In genomic region chr2:226215902-226216503, GRCh38 we compare ENCODE assay signal across 8 cellular contexts.
DNase-seq lines count a peak whose midpoint lies in the region; ATAC-seq and TF ChIP-seq lines count a peak whose summit lies in the region.

No MANE protein-coding gene starts in this region.

- no peaks in the 10 kb centered on the region for H3K36me3 Mint-ChIP-seq in GM23338 (ENCODE audit: low read depth)

- H3K4me3 Mint-ChIP-seq in GM23338, result no peak overlapping the region

- H4K20me1 ChIP-seq in GM23338 (replicated peaks; ENCODE audit: insufficient read depth) (no peaks in the 10 kb centered on the region), Karpas-422 (ENCODE audit: insufficient read depth, low read depth, low read length) (no peaks in the 10 kb centered on the region)

- H3K79me2 ChIP-seq in GM23338 (replicated peaks; ENCODE audit: insufficient read depth) (no peaks in the 10 kb centered on the region), Karpas-422 (ENCODE audit: low read length) (no peaks in the 10 kb centered on the region)

- no peaks in the 10 kb centered on the region for H3K9me3 Mint-ChIP-seq in GM23338

- H3K27me3 ChIP-seq in GM06990 (replicated peaks; ENCODE audit: control insufficient read depth, insufficient read depth, low read length) (no peaks in the 10 kb centered on the region), GM23338 (ENCODE audit: insufficient read depth) (no peaks in the 10 kb centered on the region), Karpas-422 (ENCODE audit: low read length) (no peaks in the 10 kb centered on the region)

- H3K4me1 Mint-ChIP-seq in GM23338, result peaks cover 5% of the 10 kb centered on the region; the same call in 2 of the 3 replicates

- no peak overlapping the region for H3K27ac ChIP-seq in GM23338 (ENCODE audit: low read depth)
- no peak overlapping the region for H3K27ac ChIP-seq in Karpas-422 (ENCODE audit: low read length)

- no peaks in the 10 kb centered on the region for H3F3A ChIP-seq in GM23338 (replicated peaks; ENCODE audit: low read depth)

- no peak overlapping the region for H2AFZ ChIP-seq in GM23338
- no peak overlapping the region for H2AFZ ChIP-seq in Karpas-422 (ENCODE audit: low read length)

- ATAC-seq in GM23338, result peak; percentile 100

- H3K9me2 ChIP-seq in GM23338 (ENCODE audit: insufficient read depth), result no peaks in the 10 kb centered on the region
- H3K9me2 ChIP-seq in Karpas-422 (replicated peaks; ENCODE audit: insufficient read depth, low read length), result no peaks in the 10 kb centered on the region

- H3K4me1 ChIP-seq in GM23338 (ENCODE audit: insufficient read depth) (no peaks in the 10 kb centered on the region), Karpas-422 (ENCODE audit: low read length) (no peaks in the 10 kb centered on the region)

- H3K36me3 ChIP-seq in GM06990 (ENCODE audit: control insufficient read depth, insufficient read depth, low read length) (no peaks in the 10 kb centered on the region), GM23338 (ENCODE audit: insufficient read depth) (no peaks in the 10 kb centered on the region), Karpas-422 (ENCODE audit: insufficient read depth, low read length) (no peaks in the 10 kb centered on the region)

- DNase-seq in GM06990 (ENCODE audit: extremely low read depth, insufficient read length) (no peak), GM23338 (ENCODE audit: low spot score) (peak; percentile 90), Karpas-422 (peak; percentile 85), T follicular helper cell (ENCODE audit: low read depth) (peak; percentile 24), amniotic stem cell (lab: John Stamatoyannopoulos, UW) (peak; percentile 17), inferior parietal cortex (ENCODE audit: extremely low spot score) (peak; percentile 56), NK-92 (lab: John Stamatoyannopoulos, UW; ENCODE audit: unreplicated experiment) (no peak)
- peak; percentile 70 for DNase-seq in stimulated activated CD4-positive, alpha-beta T cell treated with anti-CD3 and anti-CD28 coated beads, Interleukin-4, amount 100 ng/mL, for 24 hours

- H3K4me3 ChIP-seq in GM06990 (replicated peaks; ENCODE audit: low read depth, low read length), result no peak overlapping the region
- H3K4me3 ChIP-seq in GM23338, result no peak overlapping the region
- no peak overlapping the region for H3K4me3 ChIP-seq in Karpas-422 (ENCODE audit: low read length)

- no peaks in the 10 kb centered on the region for H3K27me3 Mint-ChIP-seq in GM23338 (ENCODE audit: insufficient read depth, low read depth, poor library complexity)

- H3K4me2 ChIP-seq in GM23338 (no peak overlapping the region), Karpas-422 (ENCODE audit: low read depth, low read length, poor library complexity, severe bottlenecking) (no peak overlapping the region)

- TF ChIP-seq CTCF in GM06990 (IDR thresholded peaks at IDR 0.05; ENCODE audit: insufficient read depth, low read length, poor library complexity, severe bottlenecking) (peak; percentile 74), GM23338 (conservative IDR thresholded peaks at IDR 0.05; ENCODE audit: low read depth in 2 of 2) (peak; percentile 95 to 96)

- no peak overlapping the region for H3K27ac Mint-ChIP-seq in GM23338

- H3K9ac ChIP-seq in Karpas-422 (ENCODE audit: low read length), result no peak overlapping the region

- no peaks in the 10 kb centered on the region for H3K9me3 ChIP-seq in Karpas-422 (ENCODE audit: low read length)

TF ChIP-seq in GM23338, 12 proteins besides CTCF, POLR2A, EP300 and RAD21 (continues in another document):
- TF ChIP-seq EZH2 (IDR thresholded peaks at IDR 0.05; ENCODE audit: low read depth, unreplicated experiment) (no peak), ZNF114 (CRISPR knock-in tag; IDR thresholded peaks at IDR 0.05) (no peak), ETS1 (IDR thresholded peaks at IDR 0.05) (no peak), ZNF331 (CRISPR knock-in tag; IDR thresholded peaks at IDR 0.05; ENCODE audit: low read depth) (no peak), EZH2phosphoT487 (IDR thresholded peaks at IDR 0.05; ENCODE audit: unreplicated experiment) (no peak), STAT1 (IDR thresholded peaks at IDR 0.05; ENCODE audit: unreplicated experiment) (no peak), JUNB (IDR thresholded peaks at IDR 0.05; ENCODE audit: unreplicated experiment) (no peak), NANOG (IDR thresholded peaks at IDR 0.05; ENCODE audit: borderline replicate concordance) (no peak), POLR2AphosphoS5 (IDR thresholded peaks at IDR 0.05; ENCODE audit: low read depth) (no peak), CREB1 (CRISPR knock-in tag; IDR thresholded peaks at IDR 0.05; ENCODE audit: low read depth) (no peak), REST (IDR thresholded peaks at IDR 0.05; ENCODE audit: unreplicated experiment) (no peak)

Comparison
In these comparisons a context has a peak if more than half of its experiments do, and no peak if none do; other contexts are left out.
1. DNase-seq: peak in GM23338 (single experiment), Karpas-422 (single experiment), T follicular helper cell (single experiment), amniotic stem cell (single experiment), inferior parietal cortex (single experiment) and stimulated activated CD4-positive, alpha-beta T cell treated with anti-CD3 and anti-CD28 coated beads, Interleukin-4, amount 100 ng/mL, for 24 hours (single experiment); none in GM06990 (single experiment) and NK-92 (single experiment).